In the genomic region with DNA sequence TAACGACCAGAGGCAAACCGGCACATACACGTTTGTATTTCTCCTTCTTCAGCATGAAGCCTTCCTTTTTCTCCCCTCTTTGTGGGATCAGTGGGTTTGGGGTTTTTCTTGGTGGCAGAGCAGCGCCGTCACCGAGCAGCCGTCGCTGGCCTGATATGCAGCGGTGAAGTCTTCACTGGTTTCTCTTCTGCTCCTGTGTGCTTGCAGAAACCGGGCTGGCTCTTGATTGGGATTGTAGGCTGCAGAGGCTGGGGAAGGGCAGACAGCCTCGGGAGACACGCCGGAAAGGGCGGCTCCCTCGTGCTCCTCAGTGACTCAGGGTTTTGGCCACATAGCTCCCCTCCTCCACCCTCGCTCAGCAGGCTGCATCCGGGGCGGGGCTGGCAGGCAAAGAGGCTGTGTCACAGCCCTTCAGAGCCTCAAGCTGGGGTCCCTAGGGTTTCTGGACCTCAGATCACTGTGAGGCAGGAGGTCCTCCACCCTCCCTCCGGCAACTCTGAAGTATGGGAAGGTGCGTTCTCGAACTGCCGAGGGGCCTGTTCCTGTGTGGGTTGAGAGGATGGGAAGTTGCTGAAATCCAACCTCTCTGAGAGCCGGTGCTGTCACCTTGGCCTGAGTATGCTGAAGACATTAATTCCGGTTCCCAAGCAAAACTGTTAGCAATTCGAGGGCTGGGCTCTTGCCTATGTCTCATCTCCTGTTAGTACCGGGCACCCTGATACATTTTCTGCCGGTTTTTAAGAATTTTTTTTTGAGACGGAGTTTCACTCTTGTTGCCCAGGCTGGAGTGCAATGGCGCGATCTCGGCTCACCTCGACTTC, we compare ENCODE assay signal across 8 cellular contexts. TPM values are rescaled to one million over a fixed set of nuclear protein-coding genes. Genes with fewer than 3 reads are reported as not detected.
DNase-seq lines count a peak whose midpoint lies in the region; ATAC-seq, FAIRE-seq and TF ChIP-seq lines count a peak whose summit lies in the region.

No MANE protein-coding gene starts in this region.

- H3K9ac ChIP-seq in endothelial cell of umbilical vein (replicated peaks; ENCODE audit: extremely low read depth, insufficient read depth, low read length) (peak overlapping the region; percentile 12), mucosa of rectum (ENCODE audit: low read depth in 1 of 2, low read length in 2 of 2) (peak overlapping the region; percentile 4 to 77)

- CTCF ChIA-PET in endothelial cell of umbilical vein (lab: Charles Lee): interaction anchor here (1.5 kb wide), 1 partner anchor 22 kb away, joined by 12 read pairs; no protein-coding TSS in a partner anchor

- TSS peak; percentile 59 for BruUV-seq in endothelial cell of umbilical vein (replicated peaks; lab: Mats Ljungman, UMichigan)

- ATAC-seq in GM19025 (IDR thresholded peaks at IDR 0.05; ENCODE audit: low read depth, unreplicated experiment): peak; percentile 78
- ATAC-seq in HG03159 (IDR thresholded peaks at IDR 0.05; ENCODE audit: unreplicated experiment): peak; percentile 73

- no peak for TF ChIP-seq POLR2A in endothelial cell of umbilical vein (IDR thresholded peaks at IDR 0.05; ENCODE audit: low read depth, low read length)

- dilution Hi-C loops in endothelial cell of umbilical vein (cut with MboI; ENCODE audit: extremely low pct_ligation_motif_present, low sequenced_read_pairs): no loop called here

- no peak for TF ChIP-seq CTCF in endothelial cell of umbilical vein (IDR thresholded peaks at IDR 0.05; ENCODE audit: extremely low read depth in 1 of 2, insufficient read depth in 1 of 2, low read depth in 1 of 2, low read length in 2 of 2)

- H3K9me3 ChIP-seq in endothelial cell of umbilical vein (replicated peaks; ENCODE audit: control insufficient read depth, insufficient read depth, low read length) (no peaks in the 10 kb centered on the region), mucosa of rectum (ENCODE audit: control insufficient read depth in 2 of 2, low read length in 2 of 2) (no peaks in the 10 kb centered on the region)

- peak overlapping the region; percentile 78 for H3K27ac ChIP-seq in endothelial cell of umbilical vein (ENCODE audit: insufficient read depth, low read depth, low read length)
- H3K27ac ChIP-seq in mucosa of rectum (ENCODE audit: low read depth in 2 of 2, low read length in 2 of 2): peak overlapping the region; percentile 80 to 89

- H3K79me2 ChIP-seq in endothelial cell of umbilical vein (ENCODE audit: control insufficient read depth, insufficient read depth, low read length): no peaks in the 10 kb centered on the region

- no peaks in the 10 kb centered on the region for H3K9me1 ChIP-seq in endothelial cell of umbilical vein (replicated peaks; ENCODE audit: control insufficient read depth, extremely low read depth, insufficient read depth, low read length)

- peaks cover 19% of the 10 kb centered on the region for H3K4me1 ChIP-seq in endothelial cell of umbilical vein (ENCODE audit: control insufficient read depth, extremely low read depth, insufficient read depth, low read length)
- peaks cover 22 to 32% of the 10 kb centered on the region in 2 donors for H3K4me1 ChIP-seq in mucosa of rectum (ENCODE audit: control insufficient read depth in 2 of 2, insufficient read depth in 2 of 2, low read length in 2 of 2)

- POLR2A ChIA-PET in endothelial cell of umbilical vein (lab: Charles Lee): no interaction called here

- H3K4me2 ChIP-seq in endothelial cell of umbilical vein (ENCODE audit: insufficient read depth, low read length): peak overlapping the region; percentile 52

- peak; percentile 97 for DNase-seq in AG20443 (ENCODE audit: low spot score)
- peak; percentile 98 for DNase-seq in NCI-H82 (lab: John Stamatoyannopoulos, UW)
- peak; percentile 75 to 83 for DNase-seq in activated CD8-positive, alpha-beta memory T cell treated with anti-CD3 and anti-CD28 coated beads for 1 hour (ENCODE audit: extremely low read depth in 1 of 2, low read depth in 1 of 2)
- DNase-seq in endothelial cell of umbilical vein (ENCODE audit: low read depth, low spot score): peak; percentile 65
- peak; percentile 94 for DNase-seq in stimulated activated CD8-positive, alpha-beta memory T cell treated with anti-CD3 and anti-CD28 coated beads, Interleukin-4, amount 100 ng/mL, for 48 hours

- FAIRE-seq in endothelial cell of umbilical vein (lab: Jason Lieb, UNC): peak; percentile 89

- H3K4me3 ChIP-seq in endothelial cell of umbilical vein (replicated peaks in 1 of 3; ENCODE audit: insufficient read depth in 1 of 3, low read depth in 1 of 3, low read length in 3 of 3) (peak overlapping the region in 1 of 3 experiments; percentile 33), mucosa of rectum (ENCODE audit: low read length in 2 of 2) (peak overlapping the region; percentile 44 to 94)

- H3K27me3 ChIP-seq in endothelial cell of umbilical vein (ENCODE audit: control insufficient read depth in 2 of 2, insufficient read depth in 2 of 2, low read length in 2 of 2): no peaks in the 10 kb centered on the region
- no peaks in the 10 kb centered on the region for H3K27me3 ChIP-seq in mucosa of rectum (ENCODE audit: control insufficient read depth in 2 of 2, insufficient read depth in 2 of 2, low read length in 2 of 2)

- peak overlapping the region; percentile 85 for H2AFZ ChIP-seq in endothelial cell of umbilical vein (ENCODE audit: low read depth, low read length)

- no peaks in the 10 kb centered on the region for H4K20me1 ChIP-seq in endothelial cell of umbilical vein (replicated peaks; ENCODE audit: control insufficient read depth, extremely low read depth, insufficient read depth, low read length)

- H3K36me3 ChIP-seq in endothelial cell of umbilical vein (ENCODE audit: control insufficient read depth in 2 of 2, extremely low read depth in 1 of 2, insufficient read depth in 2 of 2, low read length in 2 of 2) (no peaks in the 10 kb centered on the region), mucosa of rectum (ENCODE audit: control insufficient read depth in 2 of 2, insufficient read depth in 2 of 2, low read length in 2 of 2) (no peaks in the 10 kb centered on the region)

- intact Hi-C loops in endothelial cell of umbilical vein (cut with micrococcal nuclease): loop anchor here (1.0 kb wide), 2 partner anchors 25 to 29 kb away; partner anchors contain the start of gene NQO2

TF ChIP-seq in endothelial cell of umbilical vein, 7 proteins besides CTCF, POLR2A, EP300 and RAD21:
- TF ChIP-seq MYC (IDR thresholded peaks at IDR 0.05; ENCODE audit: low read depth, low read length) (peak; percentile 48), EZH2 (IDR thresholded peaks at IDR 0.05; ENCODE audit: borderline replicate concordance, low read depth, low read length, severe bottlenecking) (no peak), FOS (IDR thresholded peaks at IDR 0.05; ENCODE audit: borderline replicate concordance, insufficient read depth, low read length) (peak; percentile 81), POLR2AphosphoS5 (IDR thresholded peaks at IDR 0.05; ENCODE audit: insufficient read depth, low read depth, low read length) (peak; percentile 68), GATA2 (IDR thresholded peaks at IDR 0.05; ENCODE audit: insufficient read depth, insufficient read length, low read depth, low read length) (no peak), JUN (IDR thresholded peaks at IDR 0.05; ENCODE audit: borderline replicate concordance, insufficient read depth, insufficient read length, low read depth) (no peak)
- TF ChIP-seq, protein P1, sequence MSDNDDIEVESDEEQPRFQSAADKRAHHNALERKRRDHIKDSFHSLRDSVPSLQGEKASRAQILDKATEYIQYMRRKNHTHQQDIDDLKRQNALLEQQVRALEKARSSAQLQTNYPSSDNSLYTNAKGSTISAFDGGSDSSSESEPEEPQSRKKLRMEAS (IDR thresholded peaks at IDR 0.05; ENCODE audit: insufficient read depth, insufficient read length): no peak
TF ChIP-seq in endothelial cell of umbilical vein: peak in this region for 3.

RNA-seq across cellular contexts. Expression of gene NQO2, which starts 24.2 kb away (rescaled TPM):
- total RNA-seq in endothelial cell of umbilical vein: 27.6 and 31.6 TPM in 2 replicates
- polyA plus RNA-seq in endothelial cell of umbilical vein: 44.1 and 48.0 TPM in 2 replicates
- 52.6 and 52.8 TPM in 2 replicates for polyA plus RNA-seq in endothelial cell of umbilical vein (2011; cell fraction: cytosol; rRNA removed)
- 25.0 and 26.4 TPM in 2 replicates for polyA plus RNA-seq in endothelial cell of umbilical vein (2011; cell fraction: nucleus; rRNA removed)
- 24.0 and 25.0 TPM in 2 replicates for polyA plus RNA-seq in endothelial cell of umbilical vein (2012)
- polyA minus RNA-seq in endothelial cell of umbilical vein: 34.7 and 35.6 TPM in 2 replicates
- polyA minus RNA-seq in endothelial cell of umbilical vein (2011; cell fraction: cytosol; rRNA and poly(A)+ RNA removed): 57.5 TPM
- polyA minus RNA-seq in endothelial cell of umbilical vein (2011; cell fraction: nucleus; rRNA and poly(A)+ RNA removed): 4.3 and 5.4 TPM in 2 replicates

RNA-seq across cellular contexts. Expression of gene RIPK1, which starts 44.4 kb away (rescaled TPM):
- 20.2 and 20.6 TPM in 2 replicates for total RNA-seq in endothelial cell of umbilical vein
- polyA plus RNA-seq in endothelial cell of umbilical vein: 10.1 and 11.2 TPM in 2 replicates
- 13.9 and 14.8 TPM in 2 replicates for polyA plus RNA-seq in endothelial cell of umbilical vein (2011; cell fraction: cytosol; rRNA removed)
- 24.8 and 29.0 TPM in 2 replicates for polyA plus RNA-seq in endothelial cell of umbilical vein (2011; cell fraction: nucleus; rRNA removed)
- 13.0 and 18.0 TPM in 2 replicates for polyA plus RNA-seq in endothelial cell of umbilical vein (2012)
- polyA minus RNA-seq in endothelial cell of umbilical vein: 17.2 and 19.7 TPM in 2 replicates
- 8.2 TPM for polyA minus RNA-seq in endothelial cell of umbilical vein (2011; cell fraction: cytosol; rRNA and poly(A)+ RNA removed)
- 7.5 and 10.0 TPM in 2 replicates for polyA minus RNA-seq in endothelial cell of umbilical vein (2011; cell fraction: nucleus; rRNA and poly(A)+ RNA removed)

RNA-seq across cellular contexts. Expression of gene SERPINB6, which starts 52.5 kb away (rescaled TPM):
- total RNA-seq in endothelial cell of umbilical vein: 145 and 155 TPM in 2 replicates
- 148 and 151 TPM in 2 replicates for polyA plus RNA-seq in endothelial cell of umbilical vein
- 127 and 135 TPM in 2 replicates for polyA plus RNA-seq in endothelial cell of umbilical vein (2011; cell fraction: cytosol; rRNA removed)
- 173 and 181 TPM in 2 replicates for polyA plus RNA-seq in endothelial cell of umbilical vein (2011; cell fraction: nucleus; rRNA removed)
- 129 and 136 TPM in 2 replicates for polyA plus RNA-seq in endothelial cell of umbilical vein (2012)
- polyA minus RNA-seq in endothelial cell of umbilical vein: 120 and 126 TPM in 2 replicates
- 95.6 TPM for polyA minus RNA-seq in endothelial cell of umbilical vein (2011; cell fraction: cytosol; rRNA and poly(A)+ RNA removed)
- polyA minus RNA-seq in endothelial cell of umbilical vein (2011; cell fraction: nucleus; rRNA and poly(A)+ RNA removed): 60.0 and 72.9 TPM in 2 replicates
